Comparison of ENCODE assay signal across 8 cellular contexts in the genomic region with DNA sequence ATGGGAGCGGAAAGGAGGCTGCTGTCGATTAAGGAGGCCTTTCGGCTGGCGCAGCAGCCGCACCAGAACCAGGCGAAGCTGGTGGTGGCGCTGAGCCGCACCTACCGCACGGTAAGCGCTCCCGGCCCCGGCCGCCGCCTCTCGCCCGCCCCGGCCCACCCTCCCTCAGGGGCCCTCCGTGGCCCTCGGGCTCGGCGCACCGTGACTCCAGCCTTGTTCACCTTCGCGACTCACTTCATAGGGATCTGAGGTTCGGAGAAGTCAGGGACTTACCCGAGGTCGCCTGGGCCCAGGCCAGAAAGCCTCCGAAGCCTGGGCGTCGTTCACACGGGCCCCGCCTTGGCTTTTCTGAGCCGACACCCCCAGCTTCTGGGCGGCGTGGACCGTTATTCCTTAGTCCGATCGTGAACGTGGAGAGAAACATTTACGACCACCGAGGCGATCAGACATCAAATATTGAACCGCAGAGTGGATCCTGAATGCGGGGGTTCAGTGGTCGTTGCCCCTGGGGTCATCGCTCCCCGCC. TPM values are rescaled to one million over a fixed set of nuclear protein-coding genes. Genes with fewer than 3 reads are reported as not detected.
DNase-seq lines count a peak whose midpoint lies in the region; ATAC-seq and TF ChIP-seq lines count a peak whose summit lies in the region.

No MANE protein-coding gene starts in this region.

- H3K4me3 ChIP-seq in BJ (ENCODE audit: low read depth, low read length) (peak overlapping the region; percentile 55), psoas muscle (peak overlapping the region; percentile 88)

- intact Hi-C loops in psoas muscle (cut with DNase I) = loop anchor here (5.0 to 10.0 kb wide), 3 partner anchors 199 to 554 kb away; a partner anchor contains a TSS

- H3K27me3 ChIP-seq in BJ (ENCODE audit: control insufficient read depth, insufficient read depth, low read length) (no peaks in the 10 kb centered on the region), foreskin keratinocyte (no peaks in the 10 kb centered on the region), psoas muscle (ENCODE audit: insufficient read depth in 3 of 3, low read length in 2 of 3) (no peaks in the 10 kb centered on the region)

- peaks cover 32% of the 10 kb centered on the region for H3K4me1 ChIP-seq in foreskin keratinocyte
- peaks cover 29% of the 10 kb centered on the region for H3K4me1 ChIP-seq in psoas muscle

- TF ChIP-seq CTCF in BJ (IDR thresholded peaks at IDR 0.05; ENCODE audit: insufficient read depth, low read depth, low read length) (no peak), foreskin keratinocyte (conservative IDR thresholded peaks at IDR 0.05) (no peak), psoas muscle (IDR thresholded peaks at IDR 0.05) (no peak), GM10248 (IDR thresholded peaks at IDR 0.05; ENCODE audit: control extremely low read depth, extremely low read depth, low read depth, missing control alignments) (no peak)

- CTCF ChIA-PET in BJ (lab: Yijun Ruan, JAX) (interaction anchor here (0.5 to 7.0 kb wide), 4 partner anchors 16 to 262 kb away, joined by 3 to 38 read pairs (median 6); no protein-coding TSS in a partner anchor), GM10248 (lab: Yijun Ruan, JAX) (interaction anchor here (1.4 to 4.1 kb wide), 3 partner anchors 13 to 263 kb away, joined by 3 to 27 read pairs (median 11); no protein-coding TSS in a partner anchor)

- POLR2A ChIA-PET in BJ (lab: Charles Lee) (interaction anchor here (0.6 kb wide), 1 partner anchor 89 kb away, joined by 3 read pairs; no protein-coding TSS in a partner anchor), GM10248 (lab: Yijun Ruan, JAX) (interaction anchor here (1.0 kb wide), 1 partner anchor 13 kb away, joined by 3 read pairs; no protein-coding TSS in a partner anchor)

- DNase-seq in BJ (ENCODE audit: low read depth) = no peak
- peak; percentile 5 for DNase-seq in T-helper 22 cell (ENCODE audit: low read depth)
- DNase-seq in foreskin keratinocyte = no peak
- peak in 1 of 2 donors; percentile 16 for DNase-seq in psoas muscle
- no peak for DNase-seq in KG1 (lab: John Stamatoyannopoulos, UW)
- DNase-seq in GM10248 (ENCODE audit: extremely low spot score) = no peak

- ATAC-seq in GM19035 (IDR thresholded peaks at IDR 0.05; ENCODE audit: unreplicated experiment) = peak; percentile 31
- ATAC-seq in HG03135 (IDR thresholded peaks at IDR 0.05; ENCODE audit: unreplicated experiment) = peak; percentile 27
- ATAC-seq in foreskin keratinocyte = peak; percentile 61
- peak in 2 of 4 donors; percentile 8 to 11 for ATAC-seq in psoas muscle

- H3K27ac ChIP-seq in foreskin keratinocyte (peak overlapping the region; percentile 32), psoas muscle (no peak overlapping the region)

- no peaks in the 10 kb centered on the region for H3K9me3 ChIP-seq in psoas muscle

- H3K36me3 ChIP-seq in BJ (ENCODE audit: control insufficient read depth, insufficient read depth, low read length) (no peaks in the 10 kb centered on the region), psoas muscle (ENCODE audit: insufficient read depth in 1 of 2, low read depth in 1 of 2) (no peaks in the 10 kb centered on the region)

- WGBS in psoas muscle, 3 donors = 1% methylated on average over 32 to 48 of the region's 48 CpGs

RNA-seq across cellular contexts. Expression of a gene that starts 0.4 kb away (rescaled TPM):
- polyA plus RNA-seq in BJ (2011; rRNA removed) = 7.8 and 14.4 TPM in 2 replicates
- 5.9 and 6.1 TPM in 2 replicates for polyA minus RNA-seq in BJ (2011; rRNA and poly(A)+ RNA removed)
- total RNA-seq in foreskin keratinocyte = 43.4 and 55.2 TPM in 2 replicates
- polyA plus RNA-seq in foreskin keratinocyte = 19.2 and 23.4 TPM in 2 replicates
- under 1 TPM; 0.30 to 0.44 (median 0.41) TPM for total RNA-seq in psoas muscle
- under 1 TPM; 0.13 to 0.30 (median 0.14) TPM for polyA plus RNA-seq in psoas muscle

RNA-seq across cellular contexts. Expression of a gene that starts 0.6 kb away (rescaled TPM):
- polyA plus RNA-seq in BJ (2011; rRNA removed) = 20.6 and 21.3 TPM in 2 replicates
- 12.0 and 12.3 TPM in 2 replicates for polyA minus RNA-seq in BJ (2011; rRNA and poly(A)+ RNA removed)
- total RNA-seq in foreskin keratinocyte = 10.7 and 14.3 TPM in 2 replicates
- 2.6 and 3.7 TPM in 2 replicates for polyA plus RNA-seq in foreskin keratinocyte
- 10 to 100 TPM; 10.4 to 14.8 (median 13.0) TPM for total RNA-seq in psoas muscle
- polyA plus RNA-seq in psoas muscle = 1 to 10 TPM; 3.7 to 6.1 (median 4.5) TPM

RNA-seq across cellular contexts. Expression of a gene that starts 29.7 kb away (rescaled TPM):
- polyA plus RNA-seq in BJ (2011; rRNA removed) (0.01 and 0.02 TPM in 2 replicates), foreskin keratinocyte (0.01 TPM in 2 replicates), psoas muscle (under 1 TPM; 0.03 to 0.51 (median 0.13) TPM)
- 0.05 TPM in 1 of 2 replicates, not detected in the other for polyA minus RNA-seq in BJ (2011; rRNA and poly(A)+ RNA removed)
- total RNA-seq in foreskin keratinocyte (not detected in 2 replicates), psoas muscle (1 to 10 TPM in 2 of 4 donors, under 1 TPM in 2; 0.28 to 2.6 (median 0.75) TPM)
